ENCODE assay signal across 2 cellular contexts in the genomic region with DNA sequence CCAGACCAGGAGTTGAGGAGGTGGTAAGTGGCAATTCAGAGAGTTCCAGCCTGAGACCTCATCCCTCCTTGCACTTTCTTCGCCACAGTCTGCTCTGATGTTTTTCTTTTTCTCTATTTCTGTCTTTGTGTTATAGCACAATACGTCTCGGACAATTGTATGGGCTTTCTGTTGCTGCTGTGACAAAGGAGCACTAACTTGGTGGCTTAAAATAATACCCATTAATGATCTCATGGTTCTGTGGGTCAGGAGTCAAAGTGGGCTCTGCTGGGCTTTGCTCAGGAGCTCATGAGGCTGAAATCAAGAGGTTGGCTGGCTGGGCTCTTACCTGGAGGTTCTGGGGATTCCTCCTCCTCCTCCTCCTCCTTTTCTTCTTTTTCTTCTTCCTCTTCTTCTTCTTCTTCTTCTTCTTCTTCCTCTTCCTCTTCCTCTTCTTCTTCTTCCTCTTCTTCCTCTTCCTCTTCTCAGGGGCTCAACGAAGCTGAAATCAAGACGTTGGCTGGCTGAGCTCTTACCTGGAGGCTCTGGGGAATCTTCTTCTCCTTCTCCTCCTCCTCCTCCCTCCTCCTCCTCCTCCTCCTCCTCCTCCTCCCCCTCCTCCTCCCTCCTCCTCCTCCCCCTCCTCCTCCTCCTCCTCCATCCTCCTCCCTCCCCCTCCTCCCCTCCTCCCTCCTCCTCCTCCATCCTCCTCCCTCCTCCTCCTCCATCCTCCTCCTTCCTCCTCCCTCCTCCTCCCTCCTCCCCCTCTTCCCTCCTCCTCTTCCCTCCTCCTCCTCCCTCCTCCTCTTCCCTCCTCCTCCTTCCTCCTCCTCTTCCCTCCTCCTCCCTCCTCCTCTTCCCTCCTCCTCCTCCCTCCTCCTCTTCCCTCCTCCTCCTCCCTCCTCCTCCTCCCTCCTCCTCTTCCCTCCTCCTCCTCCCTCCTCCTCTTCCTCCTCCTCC.
TF ChIP-seq lines count a peak whose summit lies in the region.

No MANE protein-coding gene starts in this region.

TF ChIP-seq in HepG2, 621 proteins besides CTCF, POLR2A, EP300 and RAD21 (continued from another document):
- TF ChIP-seq, protein P1, sequence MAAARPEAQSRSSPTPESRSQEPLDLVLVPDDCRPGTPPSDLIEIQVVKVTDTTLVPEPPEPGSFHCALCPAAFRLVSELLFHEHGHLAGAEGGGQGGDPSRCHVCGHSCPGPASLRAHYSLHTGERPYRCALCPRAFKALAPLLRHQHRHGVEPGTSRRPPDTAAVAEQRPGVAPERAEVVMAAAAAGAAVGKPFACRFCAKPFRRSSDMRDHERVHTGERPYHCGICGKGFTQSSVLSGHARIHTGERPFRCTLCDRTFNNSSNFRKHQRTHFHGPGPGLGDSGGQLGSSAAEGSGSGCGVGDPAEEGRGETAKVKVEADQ (CRISPR knock-in tag; IDR thresholded peaks at IDR 0.05; ENCODE audit: borderline replicate concordance): no peak
- no peak for TF ChIP-seq ISX (CRISPR knock-in tag; conservative IDR thresholded peaks at IDR 0.05)
- TF ChIP-seq, protein P2, sequence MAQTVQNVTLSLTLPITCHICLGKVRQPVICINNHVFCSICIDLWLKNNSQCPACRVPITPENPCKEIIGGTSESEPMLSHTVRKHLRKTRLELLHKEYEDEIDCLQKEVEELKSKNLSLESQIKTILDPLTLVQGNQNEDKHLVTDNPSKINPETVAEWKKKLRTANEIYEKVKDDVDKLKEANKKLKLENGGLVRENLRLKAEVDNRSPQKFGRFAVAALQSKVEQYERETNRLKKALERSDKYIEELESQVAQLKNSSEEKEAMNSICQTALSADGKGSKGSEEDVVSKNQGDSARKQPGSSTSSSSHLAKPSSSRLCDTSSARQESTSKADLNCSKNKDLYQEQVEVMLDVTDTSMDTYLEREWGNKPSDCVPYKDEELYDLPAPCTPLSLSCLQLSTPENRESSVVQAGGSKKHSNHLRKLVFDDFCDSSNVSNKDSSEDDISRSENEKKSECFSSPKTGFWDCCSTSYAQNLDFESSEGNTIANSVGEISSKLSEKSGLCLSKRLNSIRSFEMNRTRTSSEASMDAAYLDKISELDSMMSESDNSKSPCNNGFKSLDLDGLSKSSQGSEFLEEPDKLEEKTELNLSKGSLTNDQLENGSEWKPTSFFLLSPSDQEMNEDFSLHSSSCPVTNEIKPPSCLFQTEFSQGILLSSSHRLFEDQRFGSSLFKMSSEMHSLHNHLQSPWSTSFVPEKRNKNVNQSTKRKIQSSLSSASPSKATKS (CRISPR knock-in tag; IDR thresholded peaks at IDR 0.05): no peak
- TF ChIP-seq ZNF382 (CRISPR knock-in tag; IDR thresholded peaks at IDR 0.05; ENCODE audit: borderline replicate concordance): no peak
- no peak for TF ChIP-seq TOE1 (CRISPR knock-in tag; IDR thresholded peaks at IDR 0.05)
- no peak for TF ChIP-seq ATAD3A (CRISPR knock-in tag; IDR thresholded peaks at IDR 0.05)
- TF ChIP-seq HOXA5 (CRISPR knock-in tag; IDR thresholded peaks at IDR 0.05): no peak
- TF ChIP-seq FOXK2 (IDR thresholded peaks at IDR 0.05): no peak
- TF ChIP-seq ZNF83 (CRISPR knock-in tag; IDR thresholded peaks at IDR 0.05; ENCODE audit: borderline replicate concordance): no peak
- TF ChIP-seq, protein P3, sequence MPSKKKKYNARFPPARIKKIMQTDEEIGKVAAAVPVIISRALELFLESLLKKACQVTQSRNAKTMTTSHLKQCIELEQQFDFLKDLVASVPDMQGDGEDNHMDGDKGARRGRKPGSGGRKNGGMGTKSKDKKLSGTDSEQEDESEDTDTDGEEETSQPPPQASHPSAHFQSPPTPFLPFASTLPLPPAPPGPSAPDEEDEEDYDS (CRISPR knock-in tag; IDR thresholded peaks at IDR 0.05): no peak
- TF ChIP-seq ZNF883 (CRISPR knock-in tag; IDR thresholded peaks at IDR 0.05; ENCODE audit: not compliant biosample characterization): no peak
- TF ChIP-seq ZNF12 (CRISPR knock-in tag; IDR thresholded peaks at IDR 0.05): peak; percentile 56; the same call in 1 of the 2 replicates
- no peak for TF ChIP-seq ZNF768 (CRISPR knock-in tag; IDR thresholded peaks at IDR 0.05)

TF ChIP-seq in HEK293, 187 proteins besides CTCF, POLR2A, EP300 and RAD21 (continued from another document):
- TF ChIP-seq, protein P4, sequence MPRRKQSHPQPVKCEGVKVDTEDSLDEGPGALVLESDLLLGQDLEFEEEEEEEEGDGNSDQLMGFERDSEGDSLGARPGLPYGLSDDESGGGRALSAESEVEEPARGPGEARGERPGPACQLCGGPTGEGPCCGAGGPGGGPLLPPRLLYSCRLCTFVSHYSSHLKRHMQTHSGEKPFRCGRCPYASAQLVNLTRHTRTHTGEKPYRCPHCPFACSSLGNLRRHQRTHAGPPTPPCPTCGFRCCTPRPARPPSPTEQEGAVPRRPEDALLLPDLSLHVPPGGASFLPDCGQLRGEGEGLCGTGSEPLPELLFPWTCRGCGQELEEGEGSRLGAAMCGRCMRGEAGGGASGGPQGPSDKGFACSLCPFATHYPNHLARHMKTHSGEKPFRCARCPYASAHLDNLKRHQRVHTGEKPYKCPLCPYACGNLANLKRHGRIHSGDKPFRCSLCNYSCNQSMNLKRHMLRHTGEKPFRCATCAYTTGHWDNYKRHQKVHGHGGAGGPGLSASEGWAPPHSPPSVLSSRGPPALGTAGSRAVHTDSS (tag by site-specific recombination; IDR thresholded peaks at IDR 0.05): peak; percentile 96
- TF ChIP-seq, protein P5, sequence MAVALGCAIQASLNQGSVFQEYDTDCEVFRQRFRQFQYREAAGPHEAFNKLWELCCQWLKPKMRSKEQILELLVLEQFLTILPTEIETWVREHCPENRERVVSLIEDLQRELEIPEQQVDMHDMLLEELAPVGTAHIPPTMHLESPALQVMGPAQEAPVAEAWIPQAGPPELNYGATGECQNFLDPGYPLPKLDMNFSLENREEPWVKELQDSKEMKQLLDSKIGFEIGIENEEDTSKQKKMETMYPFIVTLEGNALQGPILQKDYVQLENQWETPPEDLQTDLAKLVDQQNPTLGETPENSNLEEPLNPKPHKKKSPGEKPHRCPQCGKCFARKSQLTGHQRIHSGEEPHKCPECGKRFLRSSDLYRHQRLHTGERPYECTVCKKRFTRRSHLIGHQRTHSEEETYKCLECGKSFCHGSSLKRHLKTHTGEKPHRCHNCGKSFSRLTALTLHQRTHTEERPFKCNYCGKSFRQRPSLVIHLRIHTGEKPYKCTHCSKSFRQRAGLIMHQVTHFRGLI (tag by site-specific recombination; IDR thresholded peaks at IDR 0.05): 0 out of 2 replicates have a peak, but pooled peaks have one; percentile 56
